ENCODE assay signal across 8 cellular contexts in genomic region chr1:234499119-234500039, GRCh38.
A peak's percentile ranks its signal among the peaks of the same experiment; 100 is the strongest.
DNase-seq lines count a peak whose midpoint lies in the region; ATAC-seq and TF ChIP-seq lines count a peak whose summit lies in the region.

No MANE protein-coding gene starts in this region.

- peak; percentile 95 for TF ChIP-seq CTCF in cardiac fibroblast (IDR thresholded peaks at IDR 0.05; ENCODE audit: low read depth, low read length)

- ATAC-seq in HG02970 (IDR thresholded peaks at IDR 0.05; ENCODE audit: low FRiP score, unreplicated experiment), result peak; percentile 44

- no peak overlapping the region for H3K4me3 ChIP-seq in cardiac fibroblast (replicated peaks in 1 of 2; ENCODE audit: low read depth in 2 of 2, low read length in 2 of 2)

- DNase-seq in GM04504 (ENCODE audit: low read depth) (peak; percentile 83), NCI-H226 (peak; percentile 63), cardiac fibroblast (ENCODE audit: low read depth in 2 of 2) (peak; percentile 94 to 96), kidney glomerular epithelial cell (lab: John Stamatoyannopoulos, UW) (peak; percentile 67), cortex of kidney (lab: John Stamatoyannopoulos, UW) (no peak)
- DNase-seq in activated CD4-positive, CD25-positive, alpha-beta regulatory T cell treated with anti-CD3 and anti-CD28 coated beads, Interleukin-2, amount 50 U/mL, for 16 hours (ENCODE audit: low read depth, low spot score), result peak; percentile 65
- DNase-seq in stimulated activated CD4-positive, alpha-beta T cell treated with anti-CD3 and anti-CD28 coated beads, Interleukin-15, amount 100 ng/mL, for 1 hour (ENCODE audit: low read depth in 1 of 2, low spot score in 1 of 2), result peak; percentile 66 to 81
